Comparison of ENCODE assay signal across 35 cellular contexts in the genomic region with DNA sequence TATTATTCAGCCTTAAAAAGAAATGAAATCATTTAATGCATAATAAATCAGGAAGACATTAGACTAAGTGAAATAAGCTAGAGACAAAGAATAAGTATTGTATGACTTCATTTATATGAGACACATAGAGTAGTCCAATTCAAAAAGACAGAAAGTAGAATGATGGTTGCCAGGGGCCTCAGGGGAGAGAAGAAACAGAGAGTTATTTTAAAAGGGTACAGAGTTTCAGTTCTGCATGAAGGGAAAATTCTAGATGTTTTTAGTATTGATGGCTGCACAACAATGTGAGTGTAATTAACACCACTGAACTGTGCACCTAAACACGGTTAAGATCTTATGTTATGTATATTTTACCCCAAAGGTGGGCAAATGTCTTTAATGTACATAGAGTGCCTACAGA.
"Had no signal": no experiment of that assay in that cellular context is flagged by ENCODE, and none has a peak within 500 bp of the region (broad histone marks: within the 10 kb centered on the region; RNA-seq: fewer than 3 reads in every experiment).

No MANE protein-coding gene starts in this region.

- H3K36me3 ChIP-seq: MG63 had no signal

- H3K27me3 ChIP-seq: MG63 had no signal

- H3K4me3 ChIP-seq: MG63 had no signal

- DNase-seq: Kasumi-1, MG63, MM.1S, MV-4-11, NCI-H1048, NCI-H1092, NCI-H1092 treated with DMSO at 0.1 percent for 48 hours, NCI-H1105, NCI-H1105 treated with DMSO at 0.1 percent for 48 hours, NCI-H1417, NCI-H1417 treated with DMSO at 0.1 percent for 48 hours, NCI-H1436, NCI-H1436 treated with DMSO at 0.1 percent for 48 hours, NCI-H146, NCI-H1694, NCI-H1694 treated with DMSO at 0.1 percent for 48 hours, NCI-H187, NCI-H187 treated with DMSO at 0.1 percent for 48 hours, NCI-H1930, NCI-H2029, NCI-H2029 treated with DMSO at 0.1 percent for 48 hours, NCI-H2081, NCI-H2081 treated with DMSO at 0.1 percent for 48 hours, NCI-H2107, NCI-H2171, NCI-H2171 treated with DMSO at 0.1 percent for 48 hours, NCI-H2227 treated with DMSO at 0.1 percent for 48 hours, NCI-H226, NCI-H345, NCI-H446, NCI-H446 treated with DMSO at 0.1 percent for 48 hours, NCI-H510A, NCI-H510A treated with DMSO at 0.1 percent for 48 hours, NCI-H524, NCI-H526 had no signal

- H3K9me3 ChIP-seq: MG63 had no signal
